29 cellular contexts compared by ENCODE assay signal in genomic region chr4:8590546-8590880, GRCh38. TPM values are rescaled to one million over a fixed set of nuclear protein-coding genes. Genes with fewer than 3 reads are reported as not detected.
"Had no signal": no experiment of that assay in that cellular context is flagged by ENCODE, and none has a peak within 500 bp of the region (broad histone marks: within the 10 kb centered on the region; RNA-seq: fewer than 3 reads in every experiment).

No MANE protein-coding gene starts in this region.

- H3K79me2 ChIP-seq: parathyroid adenoma had no signal

- H2AFZ ChIP-seq: parathyroid adenoma had no signal

- H3K27ac Mint-ChIP-seq: activated naive CD8-positive, alpha-beta T cell; natural killer cell had no signal

- H3K27me3 ChIP-seq: testis, uterus had no signal

- H3K4me1 Mint-ChIP-seq: central memory CD8-positive, alpha-beta T cell; natural killer cell had no signal

- H3K4me1 ChIP-seq: colonic mucosa, gastrocnemius medialis, parathyroid adenoma, psoas muscle had no signal

- H3K36me3 ChIP-seq: colonic mucosa, gastrocnemius medialis, left lung, right atrium auricular region, spleen, uterus had no signal

- DNase-seq: activated CD4-positive, alpha-beta T cell treated with anti-CD3 and anti-CD28 coated beads for 48 hours; activated CD4-positive, alpha-beta T cell treated with anti-CD3 and anti-CD28 coated beads, Interleukin-2, amount 50 U/mL, for 48 hours; activated CD8-positive, alpha-beta memory T cell treated with anti-CD3 and anti-CD28 coated beads for 24 hours; activated effector memory CD4-positive, alpha-beta T cell treated with Interleukin-2 at 50 U/mL for 16 hours; activated naive CD4-positive, alpha-beta T cell treated with Interleukin-2 at 50 U/mL for 16 hours; colonic mucosa; effector CD8-positive, alpha-beta T cell; gastrocnemius medialis; hippocampal formation; mesendoderm; natural killer cell; stimulated activated naive CD8-positive, alpha-beta T cell treated with anti-CD3 and anti-CD28 coated beads, Interleukin-15, Interleukin-2, amounts not matched to agents 100 U/mL and 50 U/mL, for 24 hours; testis; trophoblast cell; uterus had no signal

- H3K27ac ChIP-seq: colonic mucosa, gastrocnemius medialis, left lung, parathyroid adenoma, psoas muscle, right atrium auricular region, spleen, testis, uterus, VCaP had no signal

- ATAC-seq: activated CD4-positive, CD25-positive, alpha-beta regulatory T cell treated with anti-CD3 and anti-CD28 coated beads, Interleukin-2, amount 50 U/mL, for 24 hours; gastrocnemius medialis; left lung; natural killer cell; psoas muscle; stimulated activated naive CD8-positive, alpha-beta T cell treated with anti-CD3 and anti-CD28 coated beads, Interleukin-15, Interleukin-2, amounts not matched to agents 100 U/mL and 50 U/mL, for 24 hours had no signal

- H3K4me3 Mint-ChIP-seq: activated naive CD8-positive, alpha-beta T cell; central memory CD8-positive, alpha-beta T cell; natural killer cell had no signal

- H3K9me3 Mint-ChIP-seq: central memory CD8-positive, alpha-beta T cell; natural killer cell had no signal

- H3K9ac ChIP-seq: parathyroid adenoma had no signal

- H3K9me3 ChIP-seq: colonic mucosa, gastrocnemius medialis, left lung, psoas muscle, right atrium auricular region, spleen, testis, uterus had no signal

- H3K4me3 ChIP-seq: colonic mucosa, gastrocnemius medialis, left lung, lung, psoas muscle, right atrium auricular region, spleen, testis, uterus had no signal

- H3K36me3 Mint-ChIP-seq: activated naive CD8-positive, alpha-beta T cell; natural killer cell had no signal

RNA-seq across cellular contexts. Expression of gene CPZ, which starts 2.1 kb away (rescaled TPM):
- total RNA-seq: dermis microvascular lymphatic vessel endothelial cell; gastrocnemius medialis; mononuclear cell; natural killer cell; psoas muscle; T-helper 1 cell treated with Interleukin-12 subunit alpha and Interleukin-12 subunit beta and Interleukin-4 antibody, amounts not matched to agents 30 ng/mL and 1 ng/mL, for 36 hours had no signal

RNA-seq across cellular contexts. Expression of gene GPR78, which starts 10.3 kb away (rescaled TPM):
- total RNA-seq: colonic mucosa; dermis microvascular lymphatic vessel endothelial cell; epithelial cell of proximal tubule; gastrocnemius medialis; mononuclear cell; natural killer cell; psoas muscle; right atrium auricular region; T-helper 1 cell treated with Interleukin-12 subunit alpha and Interleukin-12 subunit beta and Interleukin-4 antibody, amounts not matched to agents 30 ng/mL and 1 ng/mL, for 36 hours had no signal
